Comparison of ENCODE assay signal across 29 cellular contexts in genomic region chr20:13118676-13119075, GRCh38.
"Had no signal": no experiment of that assay in that cellular context is flagged by ENCODE, and none has a peak within 500 bp of the region (broad histone marks: within the 10 kb centered on the region; RNA-seq: fewer than 3 reads in every experiment).

No MANE protein-coding gene starts in this region.

- ATAC-seq: activated T-cell treated with anti-CD3 and anti-CD28 coated beads, Interleukin-2, amount 50 U/mL, for 72 hours; effector memory CD8-positive, alpha-beta T cell; gastroesophageal sphincter had no signal

- H3K4me1 ChIP-seq: esophagus squamous epithelium, gastroesophageal sphincter, heart right ventricle had no signal

- H3K9me3 ChIP-seq: esophagus squamous epithelium, gastroesophageal sphincter, heart right ventricle had no signal

- H3K27ac ChIP-seq: brain microvascular endothelial cell, epithelial cell of prostate, esophagus squamous epithelium, gastroesophageal sphincter, heart right ventricle, hepatocyte had no signal

- H3K36me3 ChIP-seq: brain microvascular endothelial cell, esophagus squamous epithelium, gastroesophageal sphincter had no signal

- H3K4me3 ChIP-seq: esophagus squamous epithelium, gastroesophageal sphincter, heart right ventricle, hepatocyte had no signal

- H3K4me2 ChIP-seq: hepatocyte had no signal

- H3K27me3 ChIP-seq: brain microvascular endothelial cell, esophagus squamous epithelium, gastroesophageal sphincter, hepatocyte had no signal

- DNase-seq: activated CD4-positive, alpha-beta memory T cell treated with anti-CD3 and anti-CD28 coated beads for 36 hours; activated CD4-positive, alpha-beta T cell treated with anti-CD3 and anti-CD28 coated beads for 36 hours; activated CD4-positive, alpha-beta T cell treated with anti-CD3 and anti-CD28 coated beads, Interleukin-2, amount 10 ng/mL, durations not matched to agents 24 days and 14 days; activated CD4-positive, CD25-positive, alpha-beta regulatory T cell; activated CD4-positive, CD25-positive, alpha-beta regulatory T cell treated with anti-CD3 and anti-CD28 coated beads, Interleukin-2, amount 50 U/mL, for 72 hours; activated CD8-positive, alpha-beta memory T cell treated with anti-CD3 and anti-CD28 coated beads, Interleukin-2, amount 10 ng/mL, durations not matched to agents 7 days and 5 days; activated CD8-positive, alpha-beta memory T cell treated with anti-CD3 and anti-CD28 coated beads, Interleukin-2, amount 50 U/mL, for 48 hours; activated CD8-positive, alpha-beta T cell treated with anti-CD3 and anti-CD28 coated beads, Interleukin-2, amount 10 ng/mL, durations not matched to agents 7 days and 5 days; activated gamma-delta T cell; activated naive CD4-positive, alpha-beta T cell; activated naive CD4-positive, alpha-beta T cell treated with anti-CD3 and anti-CD28 coated beads, Interleukin-2, amount 10 ng/mL, durations not matched to agents 7 days and 5 days; activated naive CD8-positive, alpha-beta T cell treated with anti-CD3 and anti-CD28 coated beads, Interleukin-2, amount 10 ng/mL, durations not matched to agents 7 days and 5 days; activated T-cell treated with anti-CD3 and anti-CD28 coated beads for 4 hours; activated T-cell treated with anti-CD3 and anti-CD28 coated beads, Interleukin-2, amount 50 U/mL, for 24 hours; activated T-cell treated with anti-CD3 and anti-CD28 coated beads, Interleukin-2, amount 50 U/mL, for 72 hours; amniotic stem cell; anterior cingulate cortex; brain microvascular endothelial cell; cortex of kidney; dermis blood vessel endothelial cell; effector CD4-positive, alpha-beta T cell; effector memory CD8-positive, alpha-beta T cell; esophagus squamous epithelium; foreskin melanocyte; heart right ventricle; T-helper 2 cell had no signal

- H3K79me2 ChIP-seq: hepatocyte had no signal

- H2AFZ ChIP-seq: hepatocyte had no signal
